ENCODE assay signal across 1 cellular context in genomic region chr16:3174618-3175148, GRCh38.
TF ChIP-seq lines count a peak whose summit lies in the region.

No MANE protein-coding gene starts in this region.

TF ChIP-seq in SK-N-SH, 30 proteins besides CTCF, POLR2A, EP300 and RAD21 (continued from another document):
- no peak for TF ChIP-seq PBX3 (IDR thresholded peaks at IDR 0.05)
- no peak for TF ChIP-seq MXI1 (IDR thresholded peaks at IDR 0.05; ENCODE audit: low read depth, low read length)
- TF ChIP-seq USF1 (IDR thresholded peaks at IDR 0.05; ENCODE audit: borderline replicate concordance, low read depth), result no peak
- no peak for TF ChIP-seq TEAD4 (IDR thresholded peaks at IDR 0.05; ENCODE audit: borderline replicate concordance, insufficient read depth)
- no peak for TF ChIP-seq TAF1 (IDR thresholded peaks at IDR 0.05; ENCODE audit: borderline replicate concordance, low read depth, low read length)
- TF ChIP-seq POLR2AphosphoS5 (IDR thresholded peaks at IDR 0.05; ENCODE audit: low read depth, low read length), result no peak
- TF ChIP-seq TCF12 (IDR thresholded peaks at IDR 0.05), result no peak
